ENCODE assay signal across 9 cellular contexts in the genomic region with DNA sequence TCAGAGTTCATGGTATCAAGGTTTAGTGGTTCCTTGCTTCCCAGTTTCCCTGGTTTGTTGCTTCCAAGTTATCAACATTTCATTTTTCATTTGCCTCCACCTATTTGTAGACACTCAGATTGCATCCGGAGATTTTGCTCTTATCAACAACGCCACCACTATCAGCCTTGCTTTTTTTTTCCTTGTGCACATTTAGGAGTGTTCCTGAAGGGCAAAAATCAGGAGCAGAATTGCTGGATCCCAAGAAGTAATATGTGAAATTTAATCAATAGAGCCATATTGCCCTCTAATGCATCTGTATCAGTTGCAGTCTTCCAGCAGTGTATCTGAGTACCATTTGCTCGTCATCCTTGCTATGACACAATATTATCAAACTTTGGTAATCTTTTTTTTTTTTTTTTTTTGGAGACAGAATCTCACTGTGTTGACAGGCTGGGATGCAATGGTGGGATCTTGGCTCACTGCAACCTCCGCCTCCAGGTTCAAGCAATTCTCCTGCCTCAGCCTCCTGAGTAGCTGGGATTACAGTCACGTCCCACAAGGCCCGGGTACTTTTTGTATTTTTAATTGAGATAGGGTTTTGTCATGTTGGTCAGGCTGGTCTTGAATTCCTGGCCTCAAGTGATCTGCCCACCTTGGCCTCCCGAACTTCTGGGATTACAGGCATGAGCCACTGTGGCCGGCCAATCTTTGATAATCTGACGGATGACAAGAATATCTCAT. TPM values are rescaled to one million over a fixed set of nuclear protein-coding genes. Genes with fewer than 3 reads are reported as not detected.
"Had no signal": no experiment of that assay in that cellular context is flagged by ENCODE, and none has a peak within 500 bp of the region (broad histone marks: within the 10 kb centered on the region; RNA-seq: fewer than 3 reads in every experiment).

No MANE protein-coding gene starts in this region.

- H3K4me1 ChIP-seq: HAP-1 had no signal

- H3K36me3 ChIP-seq: HAP-1 had no signal

- H2AFZ ChIP-seq: GM23248 had no signal

- H3K9ac ChIP-seq: GM23248 had no signal

- DNase-seq: GM23248, GOT3, H7, KG1 had no signal

- H3K27ac ChIP-seq: GM23248, HL-60 had no signal

- FAIRE-seq: HepG2 had no signal

- ATAC-seq: HCT116, HepG2 had no signal

- H3K4me3 ChIP-seq: GM23248, HAP-1 had no signal

RNA-seq across cellular contexts. Expression of a gene that starts 42.1 kb away (rescaled TPM):
- total RNA-seq: HepG2 had no signal

RNA-seq across cellular contexts. Expression of a gene that starts 51.1 kb away (rescaled TPM):
- total RNA-seq: HepG2, HT1080 had no signal
- polyA plus RNA-seq: HepG2 had no signal
